ENCODE assay signal across 8 cellular contexts in genomic region chr9:84722388-84722989, GRCh38. TPM values are rescaled to one million over a fixed set of nuclear protein-coding genes. Genes with fewer than 3 reads are reported as not detected.
"Had no signal": no experiment of that assay in that cellular context is flagged by ENCODE, and none has a peak within 500 bp of the region (broad histone marks: within the 10 kb centered on the region; RNA-seq: fewer than 3 reads in every experiment).

No MANE protein-coding gene starts in this region.

- H3K4me3 Mint-ChIP-seq: GM23338, H9 had no signal

- FAIRE-seq: H1, H54, HTR-8/SVneo had no signal

- DNase-seq: H9, HCEC 1CT, IMR-90 had no signal

- H2AFZ ChIP-seq: GM23338 had no signal

- H3K9me3 Mint-ChIP-seq: GM23338, H9 had no signal

- H3K4me2 ChIP-seq: GM23338 had no signal

- H3K27ac Mint-ChIP-seq: GM23338, H9 had no signal

- H3K4me3 ChIP-seq: GM23338 had no signal

- ATAC-seq: GM23338 had no signal

RNA-seq across cellular contexts. Expression of gene NTRK2, which starts 53.0 kb away (rescaled TPM):
- total RNA-seq: HT-29 had no signal
- polyA plus RNA-seq: GM23338 had no signal
